ENCODE assay signal across 8 cellular contexts in genomic region chr19:1856345-1856697, GRCh38. TPM values are rescaled to one million over a fixed set of nuclear protein-coding genes. Genes with fewer than 3 reads are reported as not detected.
DNase-seq lines count a peak whose midpoint lies in the region; ATAC-seq, FAIRE-seq and TF ChIP-seq lines count a peak whose summit lies in the region.

No MANE protein-coding gene starts in this region.

- H3K27ac ChIP-seq in BLaER1: peak overlapping the region; percentile 99
- peak overlapping the region; percentile 78 for H3K27ac ChIP-seq in MM.1S (ENCODE audit: low read length)
- peak overlapping the region; percentile 14 to 90 for H3K27ac ChIP-seq in coronary artery

- H3K36me3 Mint-ChIP-seq in nephron (ENCODE audit: low read depth): no peaks in the 10 kb centered on the region

- no peaks in the 10 kb centered on the region for H3K9me2 ChIP-seq in MM.1S (replicated peaks; ENCODE audit: insufficient read depth, low read length)

- no peaks in the 10 kb centered on the region for H3K9me3 Mint-ChIP-seq in nephron

- H3K9me3 ChIP-seq in BLaER1 (no peaks in the 10 kb centered on the region), MM.1S (replicated peaks; ENCODE audit: insufficient read depth, low read length) (no peaks in the 10 kb centered on the region)

- peaks cover 31% of the 10 kb centered on the region for H3K4me1 Mint-ChIP-seq in nephron

- peak overlapping the region; percentile 60 for H2AFZ ChIP-seq in MM.1S (ENCODE audit: low read length)

- H3K27me3 ChIP-seq in BLaER1 (no peaks in the 10 kb centered on the region), MM.1S (replicated peaks; ENCODE audit: insufficient read depth, low read length) (no peaks in the 10 kb centered on the region)

- H3K4me2 ChIP-seq in BLaER1: peak overlapping the region; percentile 99
- peak overlapping the region; percentile 99 for H3K4me2 ChIP-seq in MM.1S (ENCODE audit: low read depth, low read length)

- H4K20me1 ChIP-seq in BLaER1 (peaks cover 64% of the 10 kb centered on the region), MM.1S (ENCODE audit: insufficient read depth, low read length) (no peaks in the 10 kb centered on the region)

- H3K36me3 ChIP-seq in BLaER1 (peaks cover 6% of the 10 kb centered on the region), MM.1S (replicated peaks; ENCODE audit: insufficient read depth, low read length) (no peaks in the 10 kb centered on the region)

- H3K9ac ChIP-seq in BLaER1 (peak overlapping the region; percentile 94), MM.1S (ENCODE audit: low read length) (peak overlapping the region; percentile 80)

- TF ChIP-seq POLR2A in GM12892 (IDR thresholded peaks at IDR 0.05; ENCODE audit: low read depth, low read length): no peak

- no peak for FAIRE-seq in GM12892 (lab: Jason Lieb, UNC)

- TF ChIP-seq CTCF in MM.1S (IDR thresholded peaks at IDR 0.05; ENCODE audit: low read length) (no peak), coronary artery (IDR thresholded peaks at IDR 0.05) (no peak), nephron (IDR thresholded peaks at IDR 0.05; ENCODE audit: unreplicated experiment in 3 of 3) (no peak)

- ATAC-seq in GM21515 (IDR thresholded peaks at IDR 0.05; ENCODE audit: unreplicated experiment): no peak

- peak overlapping the region; percentile 96 for H3K4me3 ChIP-seq in BLaER1
- peak overlapping the region; percentile 75 for H3K4me3 ChIP-seq in MM.1S (ENCODE audit: low read length)
- H3K4me3 ChIP-seq in coronary artery: peak overlapping the region; percentile 66

- H3K79me2 ChIP-seq in MM.1S (ENCODE audit: low read length): peaks cover 90% of the 10 kb centered on the region

- peaks cover 37% of the 10 kb centered on the region for H3F3A ChIP-seq in MM.1S (ENCODE audit: insufficient read depth, low read length)

- no peak for DNase-seq in MM.1S
- DNase-seq in coronary artery (ENCODE audit: low spot score): no peak
- no peak for DNase-seq in NOMO-1 treated with dmso at 0.1 percent for 144 hours (lab: John Stamatoyannopoulos, UW; ENCODE audit: unreplicated experiment)
- no peak for DNase-seq in NCI-H748 (lab: John Stamatoyannopoulos, UW; ENCODE audit: unreplicated experiment)
- no peak for DNase-seq in GM12892 (ENCODE audit: insufficient read length)

- peak overlapping the region; percentile 29 to 91 (median 66) for H3K27ac Mint-ChIP-seq in nephron

- peak overlapping the region; percentile 67 to 76 (median 72) for H3K4me3 Mint-ChIP-seq in nephron

- H3K4me1 ChIP-seq in BLaER1 (peaks cover 86% of the 10 kb centered on the region), MM.1S (ENCODE audit: low read length) (peaks cover 35% of the 10 kb centered on the region)

- peaks cover 3% of the 10 kb centered on the region for H3K27me3 Mint-ChIP-seq in nephron (ENCODE audit: low read depth)

RNA-seq across cellular contexts. Expression of gene KLF16, which starts 7.1 kb away (rescaled TPM):
- 4.3 TPM for polyA plus RNA-seq in GM12892 (2012; ENCODE audit: missing spikeins)

RNA-seq across cellular contexts. Expression of gene REXO1, which starts 8.0 kb away (rescaled TPM):
- polyA plus RNA-seq in GM12892 (2012; ENCODE audit: missing spikeins): 9.5 TPM

RNA-seq across cellular contexts. Expression of gene ABHD17A, which starts 29.0 kb away (rescaled TPM):
- 5.0 TPM for polyA plus RNA-seq in GM12892 (2012; ENCODE audit: missing spikeins)

RNA-seq across cellular contexts. Expression of gene ATP8B3, which starts 44.2 kb away (rescaled TPM):
- polyA plus RNA-seq in GM12892 (2012; ENCODE audit: missing spikeins): 1.1 TPM

RNA-seq across cellular contexts. Expression of gene ADAT3, which starts 48.9 kb away (rescaled TPM):
- polyA plus RNA-seq in GM12892 (2012; ENCODE audit: missing spikeins): not detected
